ENCODE assay signal across 17 cellular contexts in the genomic region with DNA sequence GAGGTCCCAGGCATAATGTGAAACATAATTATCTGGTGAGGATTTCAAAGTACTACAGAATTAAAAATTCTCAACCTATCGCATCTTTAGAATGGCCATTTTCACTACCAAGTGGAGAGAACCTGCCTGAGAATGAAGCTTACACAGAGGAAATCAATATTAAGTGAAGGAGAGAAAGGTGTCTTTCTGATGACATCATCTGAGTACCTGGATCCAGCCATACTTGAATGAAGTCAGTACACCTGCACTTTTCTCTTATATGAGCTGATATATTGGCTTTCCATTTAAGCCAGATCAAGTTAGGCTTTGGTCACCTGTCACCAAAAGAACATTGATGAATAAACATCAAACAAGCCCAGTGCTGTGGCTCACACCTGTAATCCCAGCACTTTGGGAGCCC.
DNase-seq lines count a peak whose midpoint lies in the region; TF ChIP-seq lines count a peak whose summit lies in the region.
"Had no signal": no experiment of that assay in that cellular context is flagged by ENCODE, and none has a peak within 500 bp of the region (broad histone marks: within the 10 kb centered on the region; RNA-seq: fewer than 3 reads in every experiment).

No MANE protein-coding gene starts in this region.

- no peak overlapping the region for H2AK5ac ChIP-seq in H9 (ENCODE audit: insufficient read length, low read length)

- no peaks in the 10 kb centered on the region for H3K27me3 ChIP-seq in H9 (ENCODE audit: insufficient read depth, low read length)
- H3K27me3 ChIP-seq in iPS DF 6.9 (ENCODE audit: control insufficient read depth, insufficient read depth, low read length): no peaks in the 10 kb centered on the region

- no peak overlapping the region for H3K18ac ChIP-seq in H9 (ENCODE audit: insufficient read length, low read depth, low read length)

- H3K27ac Mint-ChIP-seq in H9: peak overlapping the region; percentile 27 to 100 (median 99); a peak in 6 of 7 replicates
- no peak overlapping the region for H3K27ac Mint-ChIP-seq in activated naive CD4-positive, alpha-beta T cell treated with anti-CD3 and anti-CD28 coated beads for 36 hours
- H3K27ac Mint-ChIP-seq: CD8-positive, alpha-beta memory T cell had no signal

- no peak overlapping the region for H2BK12ac ChIP-seq in H9 (ENCODE audit: insufficient read length, low read depth, low read length)

- H4K91ac ChIP-seq in H9 (ENCODE audit: insufficient read length, low read depth, low read length): no peak overlapping the region

- no peak overlapping the region for H3K56ac ChIP-seq in H9 (ENCODE audit: insufficient read length, low read depth, low read length)

- peaks cover 66 to 67% of the 10 kb centered on the region in 2 experiments for H3K9me3 Mint-ChIP-seq in H9
- no peaks in the 10 kb centered on the region for H3K9me3 Mint-ChIP-seq in activated naive CD4-positive, alpha-beta T cell treated with anti-CD3 and anti-CD28 coated beads for 36 hours
- H3K9me3 Mint-ChIP-seq: CD8-positive, alpha-beta memory T cell had no signal

- no peaks in the 10 kb centered on the region for H3K79me1 ChIP-seq in H9 (ENCODE audit: insufficient read depth, low read depth, low read length, poor library complexity, severe bottlenecking)

- intact Hi-C loops in activated naive CD4-positive, alpha-beta T cell treated with anti-CD3 and anti-CD28 coated beads for 36 hours (cut with micrococcal nuclease): no loop called here

- POLR2A ChIA-PET in RWPE1 (lab: Yijun Ruan, JAX; ENCODE audit: low non-redundant PET): no interaction called here

- H2BK5ac ChIP-seq in H9 (ENCODE audit: insufficient read length, low read length): no peak overlapping the region

- no peak overlapping the region for H2BK120ac ChIP-seq in H9 (ENCODE audit: low read depth, low read length, poor library complexity, severe bottlenecking)

- no peak overlapping the region for H3K4ac ChIP-seq in H9 (ENCODE audit: low read depth, low read length)

- H3K9ac ChIP-seq in ES-I3 (ENCODE audit: low read depth, low read length) (peak overlapping the region; percentile 9; the same call in 1 of the 2 replicates), H9 (ENCODE audit: extremely low read depth, insufficient read length, low read length) (no peak overlapping the region)

- no CpG with 5 or more reads among the region's 1 CpG for WGBS in H9 (ENCODE audit: extremely low coverage, insufficient read length, low lambda C conversion rate)
- no CpG with 5 or more reads among the region's 1 CpG for WGBS in iPS DF 6.9 (ENCODE audit: insufficient coverage, insufficient read length)

- H3K9me3 ChIP-seq in ES-I3 (ENCODE audit: control insufficient read depth, insufficient read depth, low read length): peaks cover 8% of the 10 kb centered on the region
- no peaks in the 10 kb centered on the region for H3K9me3 ChIP-seq in H9 (ENCODE audit: control insufficient read depth, low read depth, low read length)
- H3K9me3 ChIP-seq in iPS DF 6.9 (ENCODE audit: control insufficient read depth, insufficient read depth, low read length): no peaks in the 10 kb centered on the region

- H4K5ac ChIP-seq in H9 (ENCODE audit: insufficient read length, low read depth, low read length): no peak overlapping the region

- no peaks in the 10 kb centered on the region for H3K79me2 ChIP-seq in H9 (ENCODE audit: insufficient read depth, low read length)

- H3K14ac ChIP-seq in H9 (ENCODE audit: insufficient read depth, low read length): no peak overlapping the region

- CTCF ChIA-PET in RWPE1 (lab: Yijun Ruan, JAX): no interaction called here
- CTCF ChIA-PET in activated naive CD4-positive, alpha-beta T cell treated with anti-CD3 and anti-CD28 coated beads for 36 hours (lab: Charles Lee): no interaction called here

- no peak overlapping the region for H3K23ac ChIP-seq in H9 (ENCODE audit: insufficient read length, low read depth, low read length)

- H4K20me1 ChIP-seq in H9 (ENCODE audit: control insufficient read depth, insufficient read depth, insufficient read length): no peaks in the 10 kb centered on the region

- no peak overlapping the region for H3T11ph ChIP-seq in H9 (ENCODE audit: low read length)

- H3K36me3 ChIP-seq in ES-I3 (ENCODE audit: insufficient read depth, low read length) (no peaks in the 10 kb centered on the region; the same call in 1 of the 2 replicates), iPS DF 6.9 (ENCODE audit: control insufficient read depth, insufficient read depth, low read length) (no peaks in the 10 kb centered on the region)

- no peaks in the 10 kb centered on the region for H3K27me3 Mint-ChIP-seq in H9 (ENCODE audit: low read depth)
- no peaks in the 10 kb centered on the region for H3K27me3 Mint-ChIP-seq in activated naive CD4-positive, alpha-beta T cell treated with anti-CD3 and anti-CD28 coated beads for 36 hours (ENCODE audit: low read depth)

- no peak overlapping the region for H2BK15ac ChIP-seq in H9 (ENCODE audit: low read depth, low read length)

- H2BK20ac ChIP-seq in H9 (ENCODE audit: low read depth, low read length, poor library complexity, severe bottlenecking): no peak overlapping the region

- DNase-seq in H9 (no peak), RWPE1 (ENCODE audit: low spot score) (no peak), iPS DF 6.9 (ENCODE audit: low read depth, low spot score) (no peak), iPS-NIHi11 (ENCODE audit: low spot score) (no peak)
- DNase-seq in activated CD4-positive, alpha-beta T cell treated with anti-CD3 and anti-CD28 coated beads, Interleukin-2, amount 50 U/mL, for 4 hours: no peak
- no peak for DNase-seq in activated naive CD4-positive, alpha-beta T cell treated with anti-CD3 and anti-CD28 coated beads for 36 hours
- DNase-seq: CD8-positive, alpha-beta memory T cell; KG1; NCI-H1092 treated with DMSO at 0.1 percent for 48 hours; NCI-H1436 treated with DMSO at 0.1 percent for 48 hours; NCI-H1930; NCI-H226; NCI-H510A treated with DMSO at 0.1 percent for 48 hours; NCI-H748 treated with DMSO at 0.1 percent for 48 hours; NK-92 treated with Interleukin-12 subunit alpha and Interleukin-12 subunit beta, amount 100 ng/mL, for 24 hours had no signal

- peaks cover 32 to 36% of the 10 kb centered on the region in 2 experiments for H3K4me1 Mint-ChIP-seq in H9
- peaks cover 2% of the 10 kb centered on the region for H3K4me1 Mint-ChIP-seq in activated naive CD4-positive, alpha-beta T cell treated with anti-CD3 and anti-CD28 coated beads for 36 hours (ENCODE audit: low read depth)
- H3K4me1 Mint-ChIP-seq: CD8-positive, alpha-beta memory T cell had no signal

- TF ChIP-seq CTCF in H9 (conservative IDR thresholded peaks at IDR 0.05) (no peak), RWPE1 (conservative IDR thresholded peaks at IDR 0.05; ENCODE audit: low read depth) (no peak)

- no peak overlapping the region for H4K8ac ChIP-seq in H9 (replicated peaks; ENCODE audit: insufficient read length, low read depth, low read length)

- peak overlapping the region; percentile 99 for H3K27ac ChIP-seq in H9 (ENCODE audit: insufficient read length, low read depth, low read length)
- H3K27ac ChIP-seq in RWPE1: peak overlapping the region; percentile 69
- H3K27ac ChIP-seq in iPS DF 6.9 (ENCODE audit: low read length): peak overlapping the region; percentile 64
- H3K27ac ChIP-seq: C4-2B had no signal

- H3K4me2 ChIP-seq in H9 (ENCODE audit: insufficient read depth, insufficient read length, low read length): peak overlapping the region; percentile 12

- H3K4me3 Mint-ChIP-seq in H9: no peak overlapping the region
- H3K4me3 Mint-ChIP-seq in activated naive CD4-positive, alpha-beta T cell treated with anti-CD3 and anti-CD28 coated beads for 36 hours: no peak overlapping the region
- H3K4me3 Mint-ChIP-seq: CD8-positive, alpha-beta memory T cell had no signal

- no peak overlapping the region for H3K4me3 ChIP-seq in iPS DF 6.9 (ENCODE audit: low read length)

- H3K4me1 ChIP-seq in ES-I3 (ENCODE audit: insufficient read depth, low read length) (peaks cover 39% of the 10 kb centered on the region), H9 (ENCODE audit: insufficient read depth, low read length) (peaks cover 6% of the 10 kb centered on the region), iPS DF 6.9 (ENCODE audit: control insufficient read depth, insufficient read depth, low read length) (no peaks in the 10 kb centered on the region)

- peaks cover 9 to 34% (median 11%) of the 10 kb centered on the region in 3 experiments for H3K36me3 Mint-ChIP-seq in H9 (ENCODE audit: insufficient read depth in 1 of 3, low read depth in 3 of 3)
- no peaks in the 10 kb centered on the region for H3K36me3 Mint-ChIP-seq in activated naive CD4-positive, alpha-beta T cell treated with anti-CD3 and anti-CD28 coated beads for 36 hours (ENCODE audit: low read depth)
- H3K36me3 Mint-ChIP-seq: CD8-positive, alpha-beta memory T cell had no signal

- H3K23me2 ChIP-seq in H9 (ENCODE audit: insufficient read length, low read depth, low read length, poor library complexity, severe bottlenecking): no peaks in the 10 kb centered on the region

- H2AFZ ChIP-seq in H9 (ENCODE audit: low read length): no peak overlapping the region
